ENCODE assay signal across 1 cellular context in genomic region chr1:19006000-19006399, GRCh38.
TF ChIP-seq lines count a peak whose summit lies in the region.

No MANE protein-coding gene starts in this region.

TF ChIP-seq in HepG2, 621 proteins besides CTCF, POLR2A, EP300 and RAD21:
- TF ChIP-seq ZNF503 (CRISPR knock-in tag; IDR thresholded peaks at IDR 0.05) (no peak), RORA (CRISPR knock-in tag; IDR thresholded peaks at IDR 0.05) (no peak), ZNF652 (CRISPR knock-in tag; IDR thresholded peaks at IDR 0.05; ENCODE audit: borderline replicate concordance, low read depth) (peak; percentile 63), ZNF749 (CRISPR knock-in tag; IDR thresholded peaks at IDR 0.05; ENCODE audit: borderline replicate concordance) (no peak)
TF ChIP-seq in HepG2: peak in this region for 1.
